In genomic region chr2:200138386-200139184, GRCh38 we compare ENCODE assay signal across 28 cellular contexts.
DNase-seq lines count a peak whose midpoint lies in the region; TF ChIP-seq lines count a peak whose summit lies in the region.
"Had no signal": no experiment of that assay in that cellular context is flagged by ENCODE, and none has a peak within 500 bp of the region (broad histone marks: within the 10 kb centered on the region; RNA-seq: fewer than 3 reads in every experiment).

No MANE protein-coding gene starts in this region.

- 85 to 86% methylated on average over 1 to 2 of the region's 2 CpGs for WGBS in endodermal cell (ENCODE audit: insufficient coverage in 1 of 2, insufficient read length in 1 of 2), 2 experiments
- WGBS in sigmoid colon, 2 donors = 83 to 84% methylated on average over 2 of the region's 2 CpGs

- H3K36me3 ChIP-seq in endodermal cell (ENCODE audit: control insufficient read depth, insufficient read depth, low read length) (no peaks in the 10 kb centered on the region), uterus (no peaks in the 10 kb centered on the region), sigmoid colon (no peaks in the 10 kb centered on the region)
- H3K36me3 ChIP-seq: esophagus squamous epithelium, thoracic aorta had no signal

- H3K4me1 Mint-ChIP-seq in endodermal cell (peaks cover 7% of the 10 kb centered on the region), nephron (peaks cover 39% of the 10 kb centered on the region)

- H3K27ac ChIP-seq in VCaP (peak overlapping the region; percentile 46), endodermal cell (ENCODE audit: low read depth, low read length) (peak overlapping the region; percentile 85), uterus (peak overlapping the region; percentile 47 to 70), sigmoid colon (peak overlapping the region in 2 of 4 donors; percentile 39 to 57)
- H3K27ac ChIP-seq: esophagus squamous epithelium, GM23248, psoas muscle, thoracic aorta had no signal

- DNase-seq in endodermal cell = no peak
- DNase-seq in uterus = peak in 1 of 2 donors; percentile 20
- no peak for DNase-seq in GM13976 (ENCODE audit: low spot score)
- DNase-seq in NCI-H146 treated with DMSO at 0.1 percent for 48 hours (lab: John Stamatoyannopoulos, UW; ENCODE audit: unreplicated experiment) = no peak
- DNase-seq in sigmoid colon = no peak
- DNase-seq: activated CD4-positive, alpha-beta T cell treated with anti-CD3 and anti-CD28 coated beads for 4 hours; activated naive CD4-positive, alpha-beta T cell treated with anti-CD3 and anti-CD28 coated beads for 36 hours; activated T-cell treated with anti-CD3 and anti-CD28 coated beads, Interleukin-2, amount 50 U/mL, for 48 hours; AML-193; anterior cingulate cortex; DMS53; effector memory CD8-positive, alpha-beta T cell; esophagus squamous epithelium; GM23248; midbrain; NCI-H1105; NCI-H2081 treated with DMSO at 0.1 percent for 48 hours; NCI-H510A; nephron progenitor cell; psoas muscle; SIG-M5; small intestine; stimulated activated CD4-positive, alpha-beta T cell treated with anti-CD3 and anti-CD28 coated beads, Interleukin-2, amount 100 ng/mL, for 48 hours; stimulated activated naive CD4-positive, alpha-beta T cell had no signal

- H3K4me3 Mint-ChIP-seq in endodermal cell = no peak overlapping the region
- no peak overlapping the region for H3K4me3 Mint-ChIP-seq in nephron
- H3K4me3 Mint-ChIP-seq: activated naive CD4-positive, alpha-beta T cell treated with anti-CD3 and anti-CD28 coated beads for 36 hours; effector memory CD8-positive, alpha-beta T cell; nephron progenitor cell had no signal

- no peak for TF ChIP-seq EP300 in sigmoid colon (IDR thresholded peaks at IDR 0.05)

- H3K36me3 Mint-ChIP-seq in endodermal cell (ENCODE audit: low read depth) (peaks cover 4% of the 10 kb centered on the region), nephron (ENCODE audit: low read depth) (no peaks in the 10 kb centered on the region)

- in situ Hi-C loops in GM13976 (cut with MboI; ENCODE audit: low sequenced_read_pairs, unreplicated experiment) = no loop called here

- H3K4me3 ChIP-seq in endodermal cell (ENCODE audit: low read length) = no peak overlapping the region
- no peak overlapping the region for H3K4me3 ChIP-seq in uterus
- no peak overlapping the region for H3K4me3 ChIP-seq in sigmoid colon
- H3K4me3 ChIP-seq: esophagus squamous epithelium, GM12878, GM23248, psoas muscle, thoracic aorta had no signal

- H3K9me3 ChIP-seq in endodermal cell (ENCODE audit: control insufficient read depth, low read length) (peaks cover 17% of the 10 kb centered on the region), uterus (no peaks in the 10 kb centered on the region), sigmoid colon (no peaks in the 10 kb centered on the region)
- H3K9me3 ChIP-seq: psoas muscle, thoracic aorta had no signal

- H3K27me3 ChIP-seq in endodermal cell (ENCODE audit: control insufficient read depth, insufficient read depth, low read length, poor library complexity, severe bottlenecking) (no peaks in the 10 kb centered on the region), uterus (no peaks in the 10 kb centered on the region), sigmoid colon (no peaks in the 10 kb centered on the region)
- H3K27me3 ChIP-seq: esophagus squamous epithelium had no signal

- H3K9ac ChIP-seq in endodermal cell (ENCODE audit: extremely low read depth, low read length, poor library complexity, severe bottlenecking) = no peak overlapping the region
- H3K9ac ChIP-seq: GM23248 had no signal

- TF ChIP-seq CTCF in VCaP (conservative IDR thresholded peaks at IDR 0.05) (no peak), endodermal cell (conservative IDR thresholded peaks at IDR 0.05) (no peak), nephron (IDR thresholded peaks at IDR 0.05; ENCODE audit: unreplicated experiment in 3 of 3) (no peak), uterus (IDR thresholded peaks at IDR 0.05) (no peak), GM13976 (IDR thresholded peaks at IDR 0.05; ENCODE audit: borderline replicate concordance, control extremely low read depth, extremely low read depth, insufficient read depth, missing control alignments) (no peak), sigmoid colon (IDR thresholded peaks at IDR 0.05) (no peak)

- H3K9me3 Mint-ChIP-seq in endodermal cell = peaks cover 26% of the 10 kb centered on the region
- H3K9me3 Mint-ChIP-seq in nephron = peaks cover 8% of the 10 kb centered on the region
- H3K9me3 Mint-ChIP-seq: activated naive CD4-positive, alpha-beta T cell treated with anti-CD3 and anti-CD28 coated beads for 36 hours; effector memory CD8-positive, alpha-beta T cell had no signal

- H3K27ac Mint-ChIP-seq in endodermal cell = peak overlapping the region; percentile 20
- H3K27ac Mint-ChIP-seq in nephron = peak overlapping the region; percentile 67 to 96 (median 92)
- H3K27ac Mint-ChIP-seq: activated naive CD4-positive, alpha-beta T cell treated with anti-CD3 and anti-CD28 coated beads for 36 hours; effector memory CD8-positive, alpha-beta T cell; nephron progenitor cell had no signal

- intact Hi-C loops in uterus (cut with DNase I; ENCODE audit: low total_unique reads) = no loop called here
- intact Hi-C loops in sigmoid colon (cut with DNase I) = no loop called here

- no peaks in the 10 kb centered on the region for H3K4me1 ChIP-seq in endodermal cell (ENCODE audit: control insufficient read depth, insufficient read depth, low read length)
- H3K4me1 ChIP-seq in uterus = no peaks in the 10 kb centered on the region
- H3K4me1 ChIP-seq in sigmoid colon = peaks cover 0 to 27% (median 17%) of the 10 kb centered on the region in 4 donors
- H3K4me1 ChIP-seq: esophagus squamous epithelium, psoas muscle had no signal

- TF ChIP-seq POLR2A in uterus (IDR thresholded peaks at IDR 0.05) (no peak), sigmoid colon (IDR thresholded peaks at IDR 0.05) (no peak)

- H3K27me3 Mint-ChIP-seq in endodermal cell (ENCODE audit: insufficient read depth) = no peaks in the 10 kb centered on the region
- H3K27me3 Mint-ChIP-seq in nephron (ENCODE audit: low read depth) = no peaks in the 10 kb centered on the region
